In the genomic region with DNA sequence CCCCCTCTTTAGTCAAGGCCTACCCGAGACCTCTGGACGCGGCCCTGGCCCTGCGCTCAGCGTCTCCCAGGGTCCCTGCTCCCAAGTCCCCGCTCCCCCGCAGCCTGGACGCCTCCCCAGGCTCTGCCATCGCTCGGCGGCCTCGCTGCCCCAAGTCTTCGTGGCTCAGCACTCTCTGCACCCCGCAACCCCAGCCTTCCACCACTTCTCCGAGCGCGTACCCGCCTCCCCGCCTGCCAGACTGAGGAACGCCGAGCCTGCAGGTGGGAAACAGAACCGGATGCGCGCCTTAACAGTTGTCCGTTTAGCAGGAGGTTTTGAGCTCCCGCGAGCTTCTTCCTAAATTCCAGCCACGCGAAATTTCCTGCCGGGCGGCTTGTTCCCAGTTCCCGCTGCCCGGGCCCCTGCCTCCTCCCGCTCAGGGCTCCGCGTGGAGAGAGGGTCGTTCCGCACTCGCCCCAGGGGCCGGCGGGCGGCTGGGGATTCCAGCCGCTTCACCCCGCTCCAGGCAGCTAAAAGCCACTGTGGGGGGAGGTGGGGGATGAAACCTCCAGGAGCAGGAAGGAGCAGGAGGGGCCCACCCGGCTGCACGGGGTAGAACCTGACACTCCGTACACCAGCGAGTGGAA, we compare ENCODE assay signal across 15 cellular contexts.
DNase-seq lines count a peak whose midpoint lies in the region; ATAC-seq and TF ChIP-seq lines count a peak whose summit lies in the region.
"Had no signal": no experiment of that assay in that cellular context is flagged by ENCODE, and none has a peak within 500 bp of the region (broad histone marks: within the 10 kb centered on the region; RNA-seq: fewer than 3 reads in every experiment).

No MANE protein-coding gene starts in this region.

- peak overlapping the region; percentile 19 for H3K4me3 ChIP-seq in ectodermal cell (ENCODE audit: insufficient read depth, low read depth, low read length)
- no peak overlapping the region for H3K4me3 ChIP-seq in thyroid gland (replicated peaks in 1 of 3)
- H3K4me3 ChIP-seq: prostate gland had no signal

- TF ChIP-seq POLR2A in thyroid gland (IDR thresholded peaks at IDR 0.05) = no peak

- peaks cover 16% of the 10 kb centered on the region for H3K4me1 Mint-ChIP-seq in activated CD4-positive, alpha-beta memory T cell treated with anti-CD3 and anti-CD28 coated beads, Interleukin-2, amount 10 ng/mL, durations not matched to agents 7 days and 5 days
- peaks cover 4% of the 10 kb centered on the region for H3K4me1 Mint-ChIP-seq in activated CD4-positive, alpha-beta memory T cell treated with anti-CD3 and anti-CD28 coated beads for 36 hours (ENCODE audit: low read depth)
- peaks cover 10% of the 10 kb centered on the region for H3K4me1 Mint-ChIP-seq in memory B cell
- peaks cover 9 to 15% of the 10 kb centered on the region in 2 donors for H3K4me1 Mint-ChIP-seq in stimulated activated naive B cell treated with anti-CD40 and anti-IgM and Interleukin-4, amounts not matched to agents 10 μg/mL and 1 μg/mL and 100 μg/mL, for 72 hours

- 7 to 9% methylated on average over 48 of the region's 48 CpGs for WGBS in ectodermal cell, 2 experiments
- WGBS in thyroid gland, 2 donors = 37% methylated on average over 42 to 47 of the region's 48 CpGs

- POLR2A ChIA-PET in activated CD4-positive, alpha-beta memory T cell treated with anti-CD3 and anti-CD28 coated beads, Interleukin-2, amount 10 ng/mL, durations not matched to agents 7 days and 5 days (lab: Charles Lee) = no interaction called here
- POLR2A ChIA-PET in activated CD4-positive, alpha-beta memory T cell treated with anti-CD3 and anti-CD28 coated beads for 36 hours (lab: Charles Lee) = no interaction called here

- intact Hi-C loops in activated CD4-positive, alpha-beta memory T cell treated with anti-CD3 and anti-CD28 coated beads for 36 hours (cut with micrococcal nuclease) = no loop called here
- intact Hi-C loops in thyroid gland (cut with DNase I) = no loop called here

- H3K4me1 ChIP-seq in ectodermal cell (ENCODE audit: control insufficient read depth, insufficient read depth, low read length) (peaks cover 6% of the 10 kb centered on the region), thyroid gland (peaks cover 0 to 4% of the 10 kb centered on the region in 2 donors)
- H3K4me1 ChIP-seq: prostate gland had no signal

- H3K9me3 Mint-ChIP-seq in activated CD4-positive, alpha-beta memory T cell treated with anti-CD3 and anti-CD28 coated beads, Interleukin-2, amount 10 ng/mL, durations not matched to agents 7 days and 5 days = no peaks in the 10 kb centered on the region
- H3K9me3 Mint-ChIP-seq in activated CD4-positive, alpha-beta memory T cell treated with anti-CD3 and anti-CD28 coated beads for 36 hours = no peaks in the 10 kb centered on the region
- no peaks in the 10 kb centered on the region for H3K9me3 Mint-ChIP-seq in memory B cell
- no peaks in the 10 kb centered on the region for H3K9me3 Mint-ChIP-seq in stimulated activated naive B cell treated with anti-CD40 and anti-IgM and Interleukin-4, amounts not matched to agents 10 μg/mL and 1 μg/mL and 100 μg/mL, for 72 hours

- peak overlapping the region; percentile 24 for H3K4me3 Mint-ChIP-seq in activated CD4-positive, alpha-beta memory T cell treated with anti-CD3 and anti-CD28 coated beads, Interleukin-2, amount 10 ng/mL, durations not matched to agents 7 days and 5 days
- H3K4me3 Mint-ChIP-seq in activated CD4-positive, alpha-beta memory T cell treated with anti-CD3 and anti-CD28 coated beads for 36 hours = no peak overlapping the region
- H3K4me3 Mint-ChIP-seq in memory B cell = peak overlapping the region; percentile 13
- H3K4me3 Mint-ChIP-seq in stimulated activated naive B cell treated with anti-CD40 and anti-IgM and Interleukin-4, amounts not matched to agents 10 μg/mL and 1 μg/mL and 100 μg/mL, for 72 hours = peak overlapping the region; percentile 42 to 70

- H3K36me3 ChIP-seq in ectodermal cell (ENCODE audit: control insufficient read depth, insufficient read depth, low read length) (no peaks in the 10 kb centered on the region), thyroid gland (no peaks in the 10 kb centered on the region)
- H3K36me3 ChIP-seq: prostate gland had no signal

- H3K9me3 ChIP-seq in ectodermal cell (ENCODE audit: control insufficient read depth, low read length) (no peaks in the 10 kb centered on the region), thyroid gland (no peaks in the 10 kb centered on the region)
- H3K9me3 ChIP-seq: prostate gland had no signal

- H3K27me3 Mint-ChIP-seq in activated CD4-positive, alpha-beta memory T cell treated with anti-CD3 and anti-CD28 coated beads, Interleukin-2, amount 10 ng/mL, durations not matched to agents 7 days and 5 days = peaks cover 21% of the 10 kb centered on the region
- peaks cover 12% of the 10 kb centered on the region for H3K27me3 Mint-ChIP-seq in activated CD4-positive, alpha-beta memory T cell treated with anti-CD3 and anti-CD28 coated beads for 36 hours
- H3K27me3 Mint-ChIP-seq in memory B cell = peaks cover 12% of the 10 kb centered on the region
- peaks cover 25 to 35% of the 10 kb centered on the region in 2 donors for H3K27me3 Mint-ChIP-seq in stimulated activated naive B cell treated with anti-CD40 and anti-IgM and Interleukin-4, amounts not matched to agents 10 μg/mL and 1 μg/mL and 100 μg/mL, for 72 hours

- CTCF ChIA-PET in activated CD4-positive, alpha-beta memory T cell treated with anti-CD3 and anti-CD28 coated beads, Interleukin-2, amount 10 ng/mL, durations not matched to agents 7 days and 5 days (lab: Charles Lee) = interaction anchor here (1.3 kb wide), 1 partner anchor 49 kb away, joined by 4 read pairs; no protein-coding TSS in a partner anchor
- CTCF ChIA-PET in activated CD4-positive, alpha-beta memory T cell treated with anti-CD3 and anti-CD28 coated beads for 36 hours (lab: Charles Lee) = no interaction called here

- H3K27me3 ChIP-seq in ectodermal cell (ENCODE audit: control insufficient read depth, insufficient read depth, low read length, poor library complexity, severe bottlenecking) (peaks cover 28% of the 10 kb centered on the region), thyroid gland (no peaks in the 10 kb centered on the region)

- TF ChIP-seq CTCF in thyroid gland (IDR thresholded peaks at IDR 0.05) = no peak

- ATAC-seq in memory B cell (ENCODE audit: low read depth) (no peak), HG03460 (IDR thresholded peaks at IDR 0.05; ENCODE audit: unreplicated experiment) (no peak)
- ATAC-seq in stimulated activated naive B cell treated with anti-CD40 and anti-IgM and Interleukin-4, amounts not matched to agents 10 μg/mL and 1 μg/mL and 100 μg/mL, for 72 hours (replicated peaks) = no peak

- H3K36me3 Mint-ChIP-seq in activated CD4-positive, alpha-beta memory T cell treated with anti-CD3 and anti-CD28 coated beads, Interleukin-2, amount 10 ng/mL, durations not matched to agents 7 days and 5 days (ENCODE audit: low read depth) = no peaks in the 10 kb centered on the region
- H3K36me3 Mint-ChIP-seq in activated CD4-positive, alpha-beta memory T cell treated with anti-CD3 and anti-CD28 coated beads for 36 hours = no peaks in the 10 kb centered on the region
- H3K36me3 Mint-ChIP-seq in memory B cell = no peaks in the 10 kb centered on the region
- H3K36me3 Mint-ChIP-seq in stimulated activated naive B cell treated with anti-CD40 and anti-IgM and Interleukin-4, amounts not matched to agents 10 μg/mL and 1 μg/mL and 100 μg/mL, for 72 hours = peaks cover 0 to 2% of the 10 kb centered on the region in 2 donors
- H3K36me3 Mint-ChIP-seq: brain had no signal

- DNase-seq in activated CD4-positive, alpha-beta memory T cell treated with anti-CD3 and anti-CD28 coated beads, Interleukin-2, amount 10 ng/mL, durations not matched to agents 7 days and 5 days = no peak
- DNase-seq in activated CD4-positive, alpha-beta memory T cell treated with anti-CD3 and anti-CD28 coated beads for 36 hours = no peak
- DNase-seq in memory B cell (ENCODE audit: low spot score in 2 of 2) (no peak), thyroid gland (no peak)
- DNase-seq in stimulated activated naive B cell treated with anti-CD40 and anti-IgM and Interleukin-4, amounts not matched to agents 10 μg/mL and 1 μg/mL and 100 μg/mL, for 72 hours = no peak
- DNase-seq in stimulated activated CD8-positive, alpha-beta memory T cell treated with anti-CD3 and anti-CD28 coated beads, Interleukin-4, amount 100 ng/mL, for 48 hours = no peak
- DNase-seq: GOT3, NCI-H1436 treated with DMSO at 0.1 percent for 48 hours, NCI-H748 treated with DMSO at 0.1 percent for 48 hours, substantia nigra had no signal

- no peak overlapping the region for H3K27ac Mint-ChIP-seq in activated CD4-positive, alpha-beta memory T cell treated with anti-CD3 and anti-CD28 coated beads, Interleukin-2, amount 10 ng/mL, durations not matched to agents 7 days and 5 days
- H3K27ac Mint-ChIP-seq in activated CD4-positive, alpha-beta memory T cell treated with anti-CD3 and anti-CD28 coated beads for 36 hours = no peak overlapping the region
- no peak overlapping the region for H3K27ac Mint-ChIP-seq in memory B cell
- peak overlapping the region; percentile 15 for H3K27ac Mint-ChIP-seq in stimulated activated naive B cell treated with anti-CD40 and anti-IgM and Interleukin-4, amounts not matched to agents 10 μg/mL and 1 μg/mL and 100 μg/mL, for 72 hours
- H3K27ac Mint-ChIP-seq: brain, IgD-negative memory B cell had no signal

- H3K27ac ChIP-seq in ectodermal cell (ENCODE audit: insufficient read depth, low read depth, low read length, poor library complexity, severe bottlenecking) = no peak overlapping the region
- H3K27ac ChIP-seq in thyroid gland = no peak overlapping the region
- H3K27ac ChIP-seq: prostate gland had no signal
